ENCODE assay signal across 22 cellular contexts in the genomic region with DNA sequence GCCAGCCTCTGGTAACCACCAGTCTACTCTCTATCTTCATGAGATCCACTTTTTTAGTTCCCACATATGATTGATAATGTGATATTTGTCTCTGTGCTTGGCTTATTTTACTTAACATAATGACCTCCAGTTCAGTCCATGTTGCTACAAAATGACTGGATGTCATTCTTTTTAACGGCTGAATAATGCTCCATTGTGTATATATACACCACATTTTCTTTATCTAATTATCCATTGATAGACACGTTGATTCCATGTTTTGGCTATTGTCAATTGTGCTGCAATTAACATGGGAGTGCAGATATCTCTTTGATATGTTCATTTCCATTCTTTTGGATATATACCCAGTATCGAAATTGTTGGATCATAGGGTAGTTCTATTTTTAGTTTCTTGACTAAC.
"Had no signal": no experiment of that assay in that cellular context is flagged by ENCODE, and none has a peak within 500 bp of the region (broad histone marks: within the 10 kb centered on the region; RNA-seq: fewer than 3 reads in every experiment).

No MANE protein-coding gene starts in this region.

- H3K9me3 ChIP-seq: gastroesophageal sphincter, mucosa of descending colon, ovary, right atrium auricular region, testis, tibial nerve, upper lobe of right lung had no signal

- H3K27ac ChIP-seq: gastroesophageal sphincter, ovary, right atrium auricular region, testis, upper lobe of right lung had no signal

- H3K27ac Mint-ChIP-seq: natural killer cell; stimulated activated memory B cell treated with anti-CD40 and anti-IgM and Interleukin-4, amounts not matched to agents 10 μg/mL and 1 μg/mL and 100 μg/mL, for 72 hours had no signal

- H3K4me3 Mint-ChIP-seq: natural killer cell; neural crest cell; stimulated activated memory B cell treated with anti-CD40 and anti-IgM and Interleukin-4, amounts not matched to agents 10 μg/mL and 1 μg/mL and 100 μg/mL, for 72 hours; stimulated activated naive CD8-positive, alpha-beta T cell treated with anti-CD3 and anti-CD28 coated beads, Interleukin-15, amount 100 ng/mL, for 72 hours had no signal

- H3K27me3 ChIP-seq: gastroesophageal sphincter, ovary, right atrium auricular region, testis, tibial nerve, upper lobe of right lung had no signal

- H3K36me3 ChIP-seq: ovary had no signal

- DNase-seq: cortex of kidney; effector memory CD4-positive, alpha-beta T cell; glutamatergic neuron; islet precursor cell; mucosa of descending colon; natural killer cell; nucleus accumbens; ovary; small intestine; stimulated activated CD4-positive, alpha-beta T cell treated with anti-CD3 and anti-CD28 coated beads, Interleukin-12 subunit alpha, Interleukin-12 subunit beta, amount 100 ng/mL, for 4 hours; stimulated activated CD4-positive, alpha-beta T cell treated with anti-CD3 and anti-CD28 coated beads, Interleukin-2, amount 100 ng/mL, for 48 hours; stimulated activated CD8-positive, alpha-beta memory T cell treated with anti-CD3 and anti-CD28 coated beads, Interleukin-4, amount 100 ng/mL, for 48 hours; stimulated activated naive CD8-positive, alpha-beta T cell treated with anti-CD3 and anti-CD28 coated beads, Interleukin-15, amount 100 ng/mL, for 72 hours; testis; upper lobe of right lung had no signal

- H3K4me3 ChIP-seq: gastroesophageal sphincter, mucosa of descending colon, ovary, right atrium auricular region, testis, tibial nerve, upper lobe of right lung had no signal

- H3K27me3 Mint-ChIP-seq: stimulated activated memory B cell treated with anti-CD40 and anti-IgM and Interleukin-4, amounts not matched to agents 10 μg/mL and 1 μg/mL and 100 μg/mL, for 72 hours; stimulated activated naive CD8-positive, alpha-beta T cell treated with anti-CD3 and anti-CD28 coated beads, Interleukin-15, amount 100 ng/mL, for 72 hours had no signal

- H3K4me1 Mint-ChIP-seq: natural killer cell; stimulated activated naive CD8-positive, alpha-beta T cell treated with anti-CD3 and anti-CD28 coated beads, Interleukin-15, amount 100 ng/mL, for 72 hours had no signal

- ATAC-seq: esophagus mucosa; gastroesophageal sphincter; left lobe of liver; mucosa of descending colon; natural killer cell; stimulated activated memory B cell treated with anti-CD40 and anti-IgM and Interleukin-4, amounts not matched to agents 10 μg/mL and 1 μg/mL and 100 μg/mL, for 72 hours; stimulated activated naive CD8-positive, alpha-beta T cell treated with anti-CD3 and anti-CD28 coated beads, Interleukin-15, amount 100 ng/mL, for 72 hours; upper lobe of right lung had no signal

- H3K9me3 Mint-ChIP-seq: natural killer cell; neural crest cell; stimulated activated memory B cell treated with anti-CD40 and anti-IgM and Interleukin-4, amounts not matched to agents 10 μg/mL and 1 μg/mL and 100 μg/mL, for 72 hours; stimulated activated naive CD8-positive, alpha-beta T cell treated with anti-CD3 and anti-CD28 coated beads, Interleukin-15, amount 100 ng/mL, for 72 hours had no signal

- H3K4me1 ChIP-seq: gastroesophageal sphincter, right atrium auricular region, testis, tibial nerve, upper lobe of right lung had no signal
